18 cellular contexts compared by ENCODE assay signal in the genomic region with DNA sequence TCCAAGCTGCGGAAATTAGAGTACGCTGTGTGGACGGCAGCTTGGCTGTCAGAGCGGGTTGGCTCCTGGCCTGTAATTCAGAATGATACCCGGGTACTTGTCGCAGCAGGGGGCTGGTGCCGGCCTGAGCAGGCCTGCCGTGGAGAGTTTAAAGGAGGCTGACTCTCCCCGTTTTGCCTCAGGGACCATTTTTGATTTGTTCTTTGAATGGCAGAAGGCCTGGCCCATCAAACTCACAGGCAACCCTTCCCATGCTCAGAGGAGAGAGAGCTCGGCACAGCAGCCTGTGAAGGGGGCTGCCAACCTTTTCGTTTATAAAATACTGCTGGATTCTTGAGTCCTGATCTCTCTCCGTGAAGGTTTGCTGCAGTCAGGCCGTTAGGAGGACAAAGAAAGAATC.
DNase-seq lines count a peak whose midpoint lies in the region; TF ChIP-seq lines count a peak whose summit lies in the region.
"Had no signal": no experiment of that assay in that cellular context is flagged by ENCODE, and none has a peak within 500 bp of the region (broad histone marks: within the 10 kb centered on the region; RNA-seq: fewer than 3 reads in every experiment).

No MANE protein-coding gene starts in this region.

- WGBS in esophagus squamous epithelium, 2 donors: 22 to 75% methylated on average over 5 to 6 of the region's 13 CpGs
- WGBS in tibial nerve, 2 donors: 49 to 64% methylated on average over 13 of the region's 13 CpGs

- H3K4me1 ChIP-seq in esophagus squamous epithelium (peaks cover 10 to 80% (median 15%) of the 10 kb centered on the region in 3 donors), tibial nerve (peaks cover 0 to 89% (median 27%) of the 10 kb centered on the region in 4 donors)
- H3K4me1 ChIP-seq: HAP-1, SJSA1 had no signal

- H3K36me3 ChIP-seq in esophagus squamous epithelium (no peaks in the 10 kb centered on the region), tibial nerve (no peaks in the 10 kb centered on the region)
- H3K36me3 ChIP-seq: HAP-1, SJSA1 had no signal

- intact Hi-C loops in esophagus squamous epithelium (cut with DNase I): no loop called here

- TF ChIP-seq EP300 in tibial nerve (IDR thresholded peaks at IDR 0.05): no peak

- no peaks in the 10 kb centered on the region for H3K9me3 ChIP-seq in esophagus squamous epithelium
- H3K9me3 ChIP-seq in tibial nerve: no peaks in the 10 kb centered on the region
- H3K9me3 ChIP-seq: HAP-1, SJSA1 had no signal

- TF ChIP-seq CTCF in esophagus squamous epithelium (IDR thresholded peaks at IDR 0.05): no peak
- no peak for TF ChIP-seq CTCF in tibial nerve (IDR thresholded peaks at IDR 0.05)

- H3K27me3 ChIP-seq in esophagus squamous epithelium (no peaks in the 10 kb centered on the region), tibial nerve (no peaks in the 10 kb centered on the region)
- H3K27me3 ChIP-seq: SJSA1 had no signal

- H3K4me3 ChIP-seq in esophagus squamous epithelium: no peak overlapping the region
- no peak overlapping the region for H3K4me3 ChIP-seq in tibial nerve
- H3K4me3 ChIP-seq: HAP-1, SJSA1 had no signal

- no peak for TF ChIP-seq POLR2A in esophagus squamous epithelium (IDR thresholded peaks at IDR 0.05)
- TF ChIP-seq POLR2A in tibial nerve (IDR thresholded peaks at IDR 0.05): no peak

- DNase-seq in NCI-H2171 treated with DMSO at 0.1 percent for 48 hours (lab: John Stamatoyannopoulos, UW) (peak; percentile 16), NCI-H2171 (lab: John Stamatoyannopoulos, UW) (no peak), NCI-H345 treated with DMSO at 0.1 percent for 48 hours (lab: John Stamatoyannopoulos, UW; ENCODE audit: unreplicated experiment) (peak; percentile 91), esophagus squamous epithelium (lab: John Stamatoyannopoulos, UW) (no peak), tibial nerve (ENCODE audit: low spot score in 2 of 2) (no peak), hepatic stellate cell (ENCODE audit: low spot score) (no peak), MV-4-11 (lab: John Stamatoyannopoulos, UW) (no peak), LoVo (ENCODE audit: low spot score) (no peak)
- DNase-seq: COR-L47, GDM1, NCI-H1930, NCI-H510A treated with DMSO at 0.1 percent for 48 hours, OCI-M1, SW 1271 had no signal

- H3K27ac ChIP-seq in esophagus squamous epithelium (peak overlapping the region in 3 of 4 donors; percentile 43 to 75 (median 73)), tibial nerve (peak overlapping the region in 3 of 4 donors; percentile 27 to 77 (median 66))
- H3K27ac ChIP-seq: C4-2B, RWPE1, SJSA1 had no signal

Comparison
In these comparisons a context has a peak if more than half of its experiments do, and no peak if none do; other contexts are left out.
1. DNase-seq: peak in NCI-H2171 treated with DMSO at 0.1 percent for 48 hours (single experiment) and NCI-H345 treated with DMSO at 0.1 percent for 48 hours (single experiment); none in NCI-H2171 (single experiment), esophagus squamous epithelium (single experiment), tibial nerve (0 of 2), hepatic stellate cell (single experiment), MV-4-11 (single experiment) and LoVo (single experiment).